Comparison of ENCODE assay signal across 22 cellular contexts in genomic region chr1:230844561-230844960, GRCh38.
"Had no signal": no experiment of that assay in that cellular context is flagged by ENCODE, and none has a peak within 500 bp of the region (broad histone marks: within the 10 kb centered on the region; RNA-seq: fewer than 3 reads in every experiment).

No MANE protein-coding gene starts in this region.

- H3K4me3 Mint-ChIP-seq: central memory CD8-positive, alpha-beta T cell; dendritic cell treated with granulocyte-macrophage colony-stimulating factor and Interleukin-4, amounts not matched to agents 40 ng/mL and 50 ng/mL, for 4 days; endodermal cell; immature natural killer cell; naive thymus-derived CD4-positive, alpha-beta T cell had no signal

- H3K9me3 ChIP-seq: heart right ventricle, pancreas, stomach, thyroid gland, upper lobe of right lung, vagina had no signal

- H3K27me3 ChIP-seq: heart right ventricle, pancreas, stomach, thyroid gland, upper lobe of right lung, vagina had no signal

- DNase-seq: endodermal cell; heart right ventricle; immature natural killer cell; left cardiac atrium; left ventricle myocardium superior; mesendoderm; naive thymus-derived CD4-positive, alpha-beta T cell; pancreas; right cardiac atrium; small intestine; stimulated activated CD4-positive, alpha-beta T cell treated with anti-CD3 and anti-CD28 coated beads, Interleukin-12 subunit alpha, Interleukin-12 subunit beta, amount 100 ng/mL, for 4 hours; stimulated activated naive CD4-positive, alpha-beta T cell; stomach; upper lobe of right lung had no signal

- H3K27me3 Mint-ChIP-seq: central memory CD8-positive, alpha-beta T cell; dendritic cell treated with granulocyte-macrophage colony-stimulating factor and Interleukin-4, amounts not matched to agents 40 ng/mL and 50 ng/mL, for 4 days; naive thymus-derived CD4-positive, alpha-beta T cell; progenitor cell of endocrine pancreas had no signal

- H3K9me3 Mint-ChIP-seq: central memory CD8-positive, alpha-beta T cell; dendritic cell treated with granulocyte-macrophage colony-stimulating factor and Interleukin-4, amounts not matched to agents 40 ng/mL and 50 ng/mL, for 4 days; endodermal cell; immature natural killer cell; naive thymus-derived CD4-positive, alpha-beta T cell had no signal

- H3K4me3 ChIP-seq: heart right ventricle, lung, pancreas, stomach, thyroid gland, upper lobe of right lung, vagina had no signal

- FAIRE-seq: frontal cortex, keratinocyte, pancreas, small intestine had no signal

- ATAC-seq: heart right ventricle; left cardiac atrium; left ventricle myocardium superior; naive thymus-derived CD4-positive, alpha-beta T cell; pancreas; right cardiac atrium; upper lobe of right lung had no signal

- H3K27ac ChIP-seq: pancreas, stomach, thyroid gland, upper lobe of right lung, vagina had no signal

- H3K4me1 Mint-ChIP-seq: central memory CD8-positive, alpha-beta T cell; immature natural killer cell had no signal

- H3K27ac Mint-ChIP-seq: dendritic cell treated with granulocyte-macrophage colony-stimulating factor and Interleukin-4, amounts not matched to agents 40 ng/mL and 50 ng/mL, for 4 days; endodermal cell; immature natural killer cell; naive thymus-derived CD4-positive, alpha-beta T cell had no signal
